Comparison of ENCODE assay signal across 24 cellular contexts in genomic region chr5:171610686-171611085, GRCh38.
"Had no signal": no experiment of that assay in that cellular context is flagged by ENCODE, and none has a peak within 500 bp of the region (broad histone marks: within the 10 kb centered on the region; RNA-seq: fewer than 3 reads in every experiment).

No MANE protein-coding gene starts in this region.

- H3K4me1 ChIP-seq: lower lobe of right lung, parathyroid adenoma, psoas muscle, sigmoid colon had no signal

- H3K4me3 ChIP-seq: lower lobe of right lung, neural progenitor cell, psoas muscle, sigmoid colon, thyroid gland, upper lobe of left lung had no signal

- H3K9me3 ChIP-seq: lower lobe of right lung, psoas muscle, thyroid gland, upper lobe of left lung had no signal

- ATAC-seq: activated CD8-positive, alpha-beta memory T cell treated with anti-CD3 and anti-CD28 coated beads, Interleukin-2, amount 10 ng/mL, durations not matched to agents 7 days and 5 days; activated CD8-positive, alpha-beta T cell treated with anti-CD3 and anti-CD28 coated beads, Interleukin-2, amount 10 ng/mL, durations not matched to agents 7 days and 5 days; activated naive CD4-positive, alpha-beta T cell treated with anti-CD3 and anti-CD28 coated beads, Interleukin-2, amount 50 U/mL, for 72 hours; left lobe of liver; lower lobe of right lung; natural killer cell; psoas muscle; stimulated activated effector memory CD8-positive, alpha-beta T cell treated with anti-CD3 and anti-CD28 coated beads, Interleukin-12 subunit alpha, Interleukin-12 subunit beta, amount 100 ng/mL, for 72 hours had no signal

- H3K36me3 ChIP-seq: lower lobe of right lung, neural progenitor cell, sigmoid colon, thyroid gland, upper lobe of left lung had no signal

- DNase-seq: activated B cell treated with CpG ODN at 0.5 μM for 24 hours; activated CD4-positive, alpha-beta T cell treated with anti-CD3 and anti-CD28 coated beads, Interleukin-2, amount 50 U/mL, for 1 hour; activated CD8-positive, alpha-beta memory T cell treated with anti-CD3 and anti-CD28 coated beads, Interleukin-2, amount 10 ng/mL, durations not matched to agents 7 days and 5 days; activated CD8-positive, alpha-beta T cell treated with anti-CD3 and anti-CD28 coated beads, Interleukin-2, amount 10 ng/mL, durations not matched to agents 7 days and 5 days; activated T-cell treated with anti-CD3 and anti-CD28 coated beads, Interleukin-2, amount 50 U/mL, for 48 hours; dermis blood vessel endothelial cell; effector CD8-positive, alpha-beta T cell; hippocampal formation; lower lobe of right lung; mesenchymal stem cell; natural killer cell; occipital lobe; psoas muscle; small intestine; stimulated activated CD4-positive, alpha-beta T cell treated with anti-CD3 and anti-CD28 coated beads, Interleukin-4, amount 100 ng/mL, for 24 hours; substantia nigra; upper lobe of left lung had no signal

- H3K27ac ChIP-seq: lower lobe of right lung, neural progenitor cell, parathyroid adenoma, psoas muscle, sigmoid colon, thyroid gland, upper lobe of left lung had no signal

- H3K27me3 ChIP-seq: thyroid gland, upper lobe of left lung had no signal
